In the genomic region with DNA sequence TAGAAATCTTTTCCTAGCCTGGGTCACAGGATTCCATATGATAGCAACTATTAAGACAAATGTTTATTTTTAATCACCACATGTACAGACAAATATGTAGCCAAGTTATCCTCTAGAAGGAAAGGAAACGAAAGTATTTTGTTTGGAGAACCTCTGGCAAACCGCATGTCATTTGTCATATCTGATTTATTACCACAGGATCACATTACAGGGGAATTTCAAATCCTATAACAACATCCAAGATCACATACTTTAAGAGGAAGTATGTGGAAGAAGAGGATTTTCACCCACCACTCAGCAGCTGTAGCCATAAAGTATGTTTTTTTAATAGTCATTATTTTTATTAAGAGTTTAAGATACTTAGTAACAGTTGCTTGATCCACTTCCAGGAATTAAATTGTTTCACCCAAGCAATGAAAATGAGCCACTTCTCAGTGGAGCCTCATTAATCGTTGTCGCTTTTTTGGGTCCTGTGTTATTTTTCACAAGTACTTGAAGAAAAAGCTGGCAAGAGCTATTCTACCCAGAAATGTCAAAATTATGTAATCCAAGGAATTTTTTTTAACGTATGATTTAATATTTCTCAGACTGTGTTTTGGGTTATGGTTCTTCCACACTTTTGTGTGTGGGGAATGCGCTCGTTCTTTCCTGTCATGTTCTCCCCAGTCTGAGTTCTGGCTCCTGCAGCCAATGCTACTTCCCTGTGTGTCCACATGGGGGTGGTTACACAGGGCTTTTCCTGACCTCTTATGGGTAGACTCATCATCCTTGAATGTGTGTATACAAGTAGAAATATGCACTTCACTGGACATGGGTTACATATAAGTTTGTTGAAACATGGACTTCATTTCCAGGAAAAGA, we compare ENCODE assay signal across 8 cellular contexts. TPM values are rescaled to one million over a fixed set of nuclear protein-coding genes. Genes with fewer than 3 reads are reported as not detected.
DNase-seq lines count a peak whose midpoint lies in the region; ATAC-seq and TF ChIP-seq lines count a peak whose summit lies in the region.

No MANE protein-coding gene starts in this region.

- DNase-seq in heart left ventricle (peak in 1 of 5 donors; percentile 38), cardiac septum (ENCODE audit: low spot score) (no peak), ascending aorta (ENCODE audit: low spot score in 2 of 2) (peak in 1 of 2 donors; percentile 79), kidney epithelial cell (ENCODE audit: low read depth) (no peak), foreskin melanocyte (no peak), prostate gland (ENCODE audit: low spot score) (no peak)
- no peak for DNase-seq in activated CD4-positive, alpha-beta memory T cell treated with anti-CD3 and anti-CD28 coated beads for 36 hours

- peaks cover under 1% of the 10 kb centered on the region for H3K4me1 Mint-ChIP-seq in activated CD4-positive, alpha-beta memory T cell treated with anti-CD3 and anti-CD28 coated beads for 36 hours (ENCODE audit: low read depth)

- TF ChIP-seq CTCF in heart left ventricle (IDR thresholded peaks at IDR 0.05) = peak in 10 of 12 donors; percentile 12 to 55 (median 31)
- peak in 2 of 3 experiments; percentile 40 to 45 for TF ChIP-seq CTCF in ascending aorta (IDR thresholded peaks at IDR 0.05)
- peak; percentile 62 for TF ChIP-seq CTCF in kidney epithelial cell (IDR thresholded peaks at IDR 0.05; ENCODE audit: insufficient read depth, low read length, poor library complexity, severe bottlenecking)
- TF ChIP-seq CTCF in prostate gland (IDR thresholded peaks at IDR 0.05) = peak in 1 of 4 experiments; percentile 15

- H3K4me1 ChIP-seq in heart left ventricle (peaks cover 0 to 66% (median 14%) of the 10 kb centered on the region in 12 donors), ascending aorta (peaks cover 3 to 55% of the 10 kb centered on the region in 2 donors), prostate gland (replicated peaks) (no peaks in the 10 kb centered on the region)

- H3K36me3 ChIP-seq in heart left ventricle (peaks cover 0 to 38% (median 0%) of the 10 kb centered on the region in 9 donors), ascending aorta (peaks cover 0 to 4% of the 10 kb centered on the region in 2 donors), kidney epithelial cell (ENCODE audit: control insufficient read depth, insufficient read depth, low read length) (no peaks in the 10 kb centered on the region), prostate gland (no peaks in the 10 kb centered on the region)

- H3K4me3 Mint-ChIP-seq in activated CD4-positive, alpha-beta memory T cell treated with anti-CD3 and anti-CD28 coated beads for 36 hours = no peak overlapping the region

- POLR2A ChIA-PET in activated CD4-positive, alpha-beta memory T cell treated with anti-CD3 and anti-CD28 coated beads for 36 hours (lab: Charles Lee) = no interaction called here

- TF ChIP-seq POLR2A in heart left ventricle (IDR thresholded peaks at IDR 0.05) (no peak), prostate gland (IDR thresholded peaks at IDR 0.05) (no peak)

- no peaks in the 10 kb centered on the region for H3K9me3 ChIP-seq in heart left ventricle
- H3K9me3 ChIP-seq in ascending aorta = no peaks in the 10 kb centered on the region
- H3K9me3 ChIP-seq in prostate gland = no peaks in the 10 kb centered on the region

- H3K27ac Mint-ChIP-seq in activated CD4-positive, alpha-beta memory T cell treated with anti-CD3 and anti-CD28 coated beads for 36 hours = no peak overlapping the region

- intact Hi-C loops in heart left ventricle (cut with DNase I) (loop anchor here in 7 of 10 donors (5.0 to 10.0 kb wide), 4 partner anchors 53 to 155 kb away; no protein-coding TSS in a partner anchor), cardiac septum (cut with DNase I) (loop anchor here (10.0 kb wide), 1 partner anchor 155 kb away; no protein-coding TSS in a partner anchor), ascending aorta (cut with DNase I) (loop anchor here (1.0 to 10.0 kb wide), 3 partner anchors 23 to 1015 kb away; partner anchors contain the start of gene RCOR3), prostate gland (cut with DNase I) (loop anchor here (5.0 kb wide), 1 partner anchor 53 kb away; no protein-coding TSS in a partner anchor)
- intact Hi-C loops in activated CD4-positive, alpha-beta memory T cell treated with anti-CD3 and anti-CD28 coated beads for 36 hours (cut with micrococcal nuclease) = no loop called here

- H3K36me3 Mint-ChIP-seq in activated CD4-positive, alpha-beta memory T cell treated with anti-CD3 and anti-CD28 coated beads for 36 hours = no peaks in the 10 kb centered on the region

- CTCF ChIA-PET in activated CD4-positive, alpha-beta memory T cell treated with anti-CD3 and anti-CD28 coated beads for 36 hours (lab: Charles Lee) = interaction anchor here (0.7 kb wide), 1 partner anchor 202 kb away, joined by 3 read pairs; no protein-coding TSS in a partner anchor

- peaks cover 65% of the 10 kb centered on the region for H3K27me3 Mint-ChIP-seq in activated CD4-positive, alpha-beta memory T cell treated with anti-CD3 and anti-CD28 coated beads for 36 hours

- peak overlapping the region in 2 of 12 donors; percentile 1 to 49 for H3K4me3 ChIP-seq in heart left ventricle
- no peak overlapping the region for H3K4me3 ChIP-seq in ascending aorta
- H3K4me3 ChIP-seq in kidney epithelial cell (ENCODE audit: low read depth, low read length) = no peak overlapping the region
- H3K4me3 ChIP-seq in prostate gland = no peak overlapping the region

- H3K27ac ChIP-seq in heart left ventricle (peak overlapping the region in 7 of 12 donors; percentile 0 to 82 (median 21)), ascending aorta (peak overlapping the region; percentile 62 to 66), prostate gland (no peak overlapping the region)

- WGBS in heart left ventricle, 4 donors = 60 to 73% (median 70%) methylated on average over 7 of the region's 7 CpGs
- WGBS in prostate gland = 23% methylated on average over 7 of the region's 7 CpGs

- no peaks in the 10 kb centered on the region for H3K9me3 Mint-ChIP-seq in activated CD4-positive, alpha-beta memory T cell treated with anti-CD3 and anti-CD28 coated beads for 36 hours

- ATAC-seq in heart left ventricle (no peak), HG03135 (IDR thresholded peaks at IDR 0.05; ENCODE audit: unreplicated experiment) (no peak)

- H3K27me3 ChIP-seq in heart left ventricle (peaks cover 0 to 2% (median 0%) of the 10 kb centered on the region in 9 donors), ascending aorta (no peaks in the 10 kb centered on the region), kidney epithelial cell (ENCODE audit: control insufficient read depth, insufficient read depth, low read length) (no peaks in the 10 kb centered on the region), prostate gland (replicated peaks; ENCODE audit: insufficient read depth) (no peaks in the 10 kb centered on the region)

RNA-seq across cellular contexts. Expression of gene SERTAD4, which starts 6.9 kb away (rescaled TPM):
- total RNA-seq in heart left ventricle = 1 to 10 TPM; 1.2 to 4.7 (median 2.5) TPM
- 1 to 10 TPM in 1 of 2 donors, under 1 TPM in 1; 0.95 to 1.7 TPM for polyA plus RNA-seq in heart left ventricle
- total RNA-seq in cardiac septum = 3.7 TPM
- total RNA-seq in ascending aorta = 4.0 TPM
- total RNA-seq in kidney epithelial cell = 10.6 and 11.4 TPM in 2 replicates
- total RNA-seq in activated CD4-positive, alpha-beta memory T cell treated with anti-CD3 and anti-CD28 coated beads for 36 hours = not detected
- 10 to 100 TPM in 1 of 2 donors, 1 to 10 TPM in 1; 2.0 to 10.6 TPM for total RNA-seq in prostate gland

Comparison
In these comparisons a context has a peak if more than half of its experiments do, and no peak if none do; other contexts are left out.
1. H3K27ac ChIP-seq: peak in heart left ventricle (7 of 12) and ascending aorta (2 of 2); none in prostate gland (0 of 2).